In the genomic region with DNA sequence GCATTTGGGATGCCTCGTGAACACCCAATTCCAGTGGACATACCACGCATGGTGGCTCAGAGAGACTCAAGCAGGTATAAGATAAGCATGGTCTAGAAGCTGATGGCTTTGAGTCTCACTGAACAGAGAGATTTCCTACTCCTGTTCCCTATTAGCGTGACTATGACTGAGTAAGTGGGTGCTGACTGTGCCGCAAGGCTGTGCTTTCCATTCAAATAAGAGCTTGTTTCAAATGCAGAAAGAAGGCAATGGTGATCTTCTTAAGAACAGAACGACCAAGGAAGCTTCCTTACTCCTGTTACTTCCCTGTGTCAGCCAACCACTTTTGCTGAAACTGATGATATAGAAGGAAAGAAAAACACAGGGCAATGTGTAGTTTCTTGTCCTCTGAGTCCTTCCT, we compare ENCODE assay signal across 22 cellular contexts.
"Had no signal": no experiment of that assay in that cellular context is flagged by ENCODE, and none has a peak within 500 bp of the region (broad histone marks: within the 10 kb centered on the region; RNA-seq: fewer than 3 reads in every experiment).

No MANE protein-coding gene starts in this region.

- H3K27ac Mint-ChIP-seq: naive thymus-derived CD4-positive, alpha-beta T cell; stimulated activated effector memory CD8-positive, alpha-beta T cell treated with anti-CD3 and anti-CD28 coated beads, Interleukin-12 subunit alpha, Interleukin-12 subunit beta, amount 100 ng/mL, for 72 hours had no signal

- H3K36me3 ChIP-seq: esophagus squamous epithelium, prostate gland, right atrium auricular region, sigmoid colon, thoracic aorta, tibial nerve, upper lobe of left lung had no signal

- H3K36me3 Mint-ChIP-seq: stimulated activated effector memory CD8-positive, alpha-beta T cell treated with anti-CD3 and anti-CD28 coated beads, Interleukin-12 subunit alpha, Interleukin-12 subunit beta, amount 100 ng/mL, for 72 hours had no signal

- H3K27me3 ChIP-seq: esophagus squamous epithelium, right atrium auricular region, sigmoid colon, tibial nerve, upper lobe of left lung had no signal

- H3K4me1 Mint-ChIP-seq: stimulated activated effector memory CD8-positive, alpha-beta T cell treated with anti-CD3 and anti-CD28 coated beads, Interleukin-12 subunit alpha, Interleukin-12 subunit beta, amount 100 ng/mL, for 72 hours had no signal

- H3K27ac ChIP-seq: coronary artery, esophagus squamous epithelium, prostate gland, right atrium auricular region, tibial nerve, upper lobe of left lung had no signal

- H3K9me3 ChIP-seq: prostate gland, sigmoid colon, thoracic aorta, upper lobe of left lung had no signal

- H3K4me1 ChIP-seq: prostate gland had no signal

- ATAC-seq: naive thymus-derived CD4-positive, alpha-beta T cell; stimulated activated effector memory CD8-positive, alpha-beta T cell treated with anti-CD3 and anti-CD28 coated beads, Interleukin-12 subunit alpha, Interleukin-12 subunit beta, amount 100 ng/mL, for 72 hours; stimulated activated naive CD8-positive, alpha-beta T cell treated with anti-CD3 and anti-CD28 coated beads, Interleukin-15, Interleukin-2, amounts not matched to agents 100 U/mL and 50 U/mL, for 24 hours had no signal

- H3K4me3 Mint-ChIP-seq: naive thymus-derived CD4-positive, alpha-beta T cell; nephron; stimulated activated effector memory CD8-positive, alpha-beta T cell treated with anti-CD3 and anti-CD28 coated beads, Interleukin-12 subunit alpha, Interleukin-12 subunit beta, amount 100 ng/mL, for 72 hours had no signal

- DNase-seq: dermis blood vessel endothelial cell; effector memory CD4-positive, alpha-beta T cell; esophagus squamous epithelium; foreskin melanocyte; hypothalamus; mesenchymal stem cell; midbrain; naive thymus-derived CD4-positive, alpha-beta T cell; nucleus accumbens; sigmoid colon; stimulated activated CD4-positive, alpha-beta T cell treated with anti-CD3 and anti-CD28 coated beads, Interleukin-2, amount 100 ng/mL, for 24 hours; stimulated activated CD4-positive, alpha-beta T cell treated with anti-CD3 and anti-CD28 coated beads, Interleukin-4, amount 100 ng/mL, for 24 hours; stimulated activated naive CD8-positive, alpha-beta T cell treated with anti-CD3 and anti-CD28 coated beads, Interleukin-15, Interleukin-2, amounts not matched to agents 100 U/mL and 50 U/mL, for 24 hours; upper lobe of left lung had no signal

- H3K4me3 ChIP-seq: coronary artery, esophagus squamous epithelium, lung, prostate gland, right atrium auricular region, sigmoid colon, thoracic aorta, tibial nerve, upper lobe of left lung had no signal
